In the genomic region with DNA sequence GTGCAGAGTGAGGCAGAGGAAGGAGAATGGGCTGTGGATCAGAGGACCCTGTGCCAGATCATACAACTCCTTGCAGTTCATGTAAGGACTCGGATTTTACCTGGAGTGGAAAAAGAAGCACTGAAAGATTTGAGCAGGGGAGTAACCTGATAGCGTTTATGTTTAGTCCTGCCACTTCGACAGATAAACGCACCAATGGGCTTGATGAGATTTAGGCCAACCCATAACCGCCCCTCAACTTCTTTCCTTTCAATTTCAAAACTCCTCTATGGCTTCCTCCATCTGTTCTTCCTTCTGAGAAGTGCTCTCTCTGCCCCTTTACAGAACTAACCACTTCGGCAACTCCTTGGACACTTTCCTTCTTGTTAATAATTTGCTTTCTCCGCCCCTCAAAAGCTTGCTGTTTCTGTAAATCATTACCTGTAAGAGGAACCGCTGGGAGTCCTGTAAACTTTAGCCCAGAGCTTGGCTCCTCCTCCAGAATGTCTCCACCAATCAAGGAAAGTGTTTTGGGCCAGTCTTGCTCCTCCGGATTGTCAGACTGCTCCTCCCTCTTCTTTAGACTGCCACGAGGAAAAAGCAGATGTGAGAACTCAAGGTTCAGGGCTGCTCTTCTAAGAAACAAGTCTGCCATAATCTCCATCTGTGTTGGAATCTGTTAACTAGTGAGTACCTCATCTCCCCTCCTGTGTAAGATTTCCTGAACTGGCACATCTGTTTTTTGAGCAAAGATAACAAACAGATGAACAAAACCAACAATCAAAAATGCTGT, we compare ENCODE assay signal across 1 cellular context.
A peak's percentile ranks its signal among the peaks of the same experiment; 100 is the strongest.
TF ChIP-seq lines count a peak whose summit lies in the region.

A gene with protein sequence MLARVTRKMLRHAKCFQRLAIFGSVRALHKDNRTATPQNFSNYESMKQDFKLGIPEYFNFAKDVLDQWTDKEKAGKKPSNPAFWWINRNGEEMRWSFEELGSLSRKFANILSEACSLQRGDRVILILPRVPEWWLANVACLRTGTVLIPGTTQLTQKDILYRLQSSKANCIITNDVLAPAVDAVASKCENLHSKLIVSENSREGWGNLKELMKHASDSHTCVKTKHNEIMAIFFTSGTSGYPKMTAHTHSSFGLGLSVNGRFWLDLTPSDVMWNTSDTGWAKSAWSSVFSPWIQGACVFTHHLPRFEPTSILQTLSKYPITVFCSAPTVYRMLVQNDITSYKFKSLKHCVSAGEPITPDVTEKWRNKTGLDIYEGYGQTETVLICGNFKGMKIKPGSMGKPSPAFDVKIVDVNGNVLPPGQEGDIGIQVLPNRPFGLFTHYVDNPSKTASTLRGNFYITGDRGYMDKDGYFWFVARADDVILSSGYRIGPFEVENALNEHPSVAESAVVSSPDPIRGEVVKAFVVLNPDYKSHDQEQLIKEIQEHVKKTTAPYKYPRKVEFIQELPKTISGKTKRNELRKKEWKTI (plus strand): TSS at position 554 of the 772 bp plus-strand sequence. CDS start 6,021 bp downstream, outside the sequence.

TF ChIP-seq in HepG2, 621 proteins besides CTCF, POLR2A, EP300 and RAD21 (continued from another document):
- TF ChIP-seq, protein P1, sequence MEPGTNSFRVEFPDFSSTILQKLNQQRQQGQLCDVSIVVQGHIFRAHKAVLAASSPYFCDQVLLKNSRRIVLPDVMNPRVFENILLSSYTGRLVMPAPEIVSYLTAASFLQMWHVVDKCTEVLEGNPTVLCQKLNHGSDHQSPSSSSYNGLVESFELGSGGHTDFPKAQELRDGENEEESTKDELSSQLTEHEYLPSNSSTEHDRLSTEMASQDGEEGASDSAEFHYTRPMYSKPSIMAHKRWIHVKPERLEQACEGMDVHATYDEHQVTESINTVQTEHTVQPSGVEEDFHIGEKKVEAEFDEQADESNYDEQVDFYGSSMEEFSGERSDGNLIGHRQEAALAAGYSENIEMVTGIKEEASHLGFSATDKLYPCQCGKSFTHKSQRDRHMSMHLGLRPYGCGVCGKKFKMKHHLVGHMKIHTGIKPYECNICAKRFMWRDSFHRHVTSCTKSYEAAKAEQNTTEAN (CRISPR knock-in tag; conservative IDR thresholded peaks at IDR 0.05), result 0 out of 2 replicates have a peak, but pooled peaks have one; percentile 37
- TF ChIP-seq ZBTB42 (CRISPR knock-in tag; IDR thresholded peaks at IDR 0.05) (peak; percentile 65; the same call in 1 of the 2 replicates), SYNCRIP (IDR thresholded peaks at IDR 0.05; ENCODE audit: insufficient read depth, low read depth, low read length) (no peak), KDM4B (CRISPR knock-in tag; IDR thresholded peaks at IDR 0.05) (peak; percentile 9; the same call in 1 of the 2 replicates), ZNF614 (CRISPR knock-in tag; IDR thresholded peaks at IDR 0.05; ENCODE audit: borderline replicate concordance) (no peak), ASH2L (IDR thresholded peaks at IDR 0.05; ENCODE audit: insufficient read length, low read depth, low read length) (peak; percentile 60), ZKSCAN5 (CRISPR knock-in tag; IDR thresholded peaks at IDR 0.05) (0 out of 2 replicates have a peak, but pooled peaks have one; percentile 19), ZNF264 (CRISPR knock-in tag; IDR thresholded peaks at IDR 0.05) (peak; percentile 18; the same call in 1 of the 2 replicates), ZNF878 (CRISPR knock-in tag; IDR thresholded peaks at IDR 0.05) (0 out of 2 replicates have a peak, but pooled peaks have one; percentile 45), KDM6A (CRISPR knock-in tag; IDR thresholded peaks at IDR 0.05; ENCODE audit: low read depth) (0 out of 2 replicates have a peak, but pooled peaks have one; percentile 12), ZNF652 (CRISPR knock-in tag; IDR thresholded peaks at IDR 0.05; ENCODE audit: borderline replicate concordance, low read depth) (0 out of 2 replicates have a peak, but pooled peaks have one; percentile 5), POLR2G (IDR thresholded peaks at IDR 0.05; ENCODE audit: low read depth, low read length) (0 out of 2 replicates have a peak, but pooled peaks have one; percentile 52), ZNF543 (CRISPR knock-in tag; IDR thresholded peaks at IDR 0.05) (peak; percentile 15; the same call in 1 of the 2 replicates), RFXANK (CRISPR knock-in tag; IDR thresholded peaks at IDR 0.05) (no peak), ZNF660 (CRISPR knock-in tag; IDR thresholded peaks at IDR 0.05; ENCODE audit: borderline replicate concordance, low read depth) (no peak), SMARCC2 (IDR thresholded peaks at IDR 0.05) (no peak), AHR (CRISPR knock-in tag; IDR thresholded peaks at IDR 0.05) (no peak), JUNB (CRISPR knock-in tag; IDR thresholded peaks at IDR 0.05; ENCODE audit: borderline replicate concordance) (no peak), ARNT2 (CRISPR knock-in tag; IDR thresholded peaks at IDR 0.05; ENCODE audit: low read depth) (no peak), SOX6 (IDR thresholded peaks at IDR 0.05) (no peak), SOX6 (CRISPR knock-in tag; IDR thresholded peaks at IDR 0.05) (no peak; the same call in 1 of the 2 replicates), KLF16 (CRISPR knock-in tag; IDR thresholded peaks at IDR 0.05) (peak in 1 of 2 experiments; percentile 73; a peak in 2 of 4 replicates)
- TF ChIP-seq, protein P2, sequence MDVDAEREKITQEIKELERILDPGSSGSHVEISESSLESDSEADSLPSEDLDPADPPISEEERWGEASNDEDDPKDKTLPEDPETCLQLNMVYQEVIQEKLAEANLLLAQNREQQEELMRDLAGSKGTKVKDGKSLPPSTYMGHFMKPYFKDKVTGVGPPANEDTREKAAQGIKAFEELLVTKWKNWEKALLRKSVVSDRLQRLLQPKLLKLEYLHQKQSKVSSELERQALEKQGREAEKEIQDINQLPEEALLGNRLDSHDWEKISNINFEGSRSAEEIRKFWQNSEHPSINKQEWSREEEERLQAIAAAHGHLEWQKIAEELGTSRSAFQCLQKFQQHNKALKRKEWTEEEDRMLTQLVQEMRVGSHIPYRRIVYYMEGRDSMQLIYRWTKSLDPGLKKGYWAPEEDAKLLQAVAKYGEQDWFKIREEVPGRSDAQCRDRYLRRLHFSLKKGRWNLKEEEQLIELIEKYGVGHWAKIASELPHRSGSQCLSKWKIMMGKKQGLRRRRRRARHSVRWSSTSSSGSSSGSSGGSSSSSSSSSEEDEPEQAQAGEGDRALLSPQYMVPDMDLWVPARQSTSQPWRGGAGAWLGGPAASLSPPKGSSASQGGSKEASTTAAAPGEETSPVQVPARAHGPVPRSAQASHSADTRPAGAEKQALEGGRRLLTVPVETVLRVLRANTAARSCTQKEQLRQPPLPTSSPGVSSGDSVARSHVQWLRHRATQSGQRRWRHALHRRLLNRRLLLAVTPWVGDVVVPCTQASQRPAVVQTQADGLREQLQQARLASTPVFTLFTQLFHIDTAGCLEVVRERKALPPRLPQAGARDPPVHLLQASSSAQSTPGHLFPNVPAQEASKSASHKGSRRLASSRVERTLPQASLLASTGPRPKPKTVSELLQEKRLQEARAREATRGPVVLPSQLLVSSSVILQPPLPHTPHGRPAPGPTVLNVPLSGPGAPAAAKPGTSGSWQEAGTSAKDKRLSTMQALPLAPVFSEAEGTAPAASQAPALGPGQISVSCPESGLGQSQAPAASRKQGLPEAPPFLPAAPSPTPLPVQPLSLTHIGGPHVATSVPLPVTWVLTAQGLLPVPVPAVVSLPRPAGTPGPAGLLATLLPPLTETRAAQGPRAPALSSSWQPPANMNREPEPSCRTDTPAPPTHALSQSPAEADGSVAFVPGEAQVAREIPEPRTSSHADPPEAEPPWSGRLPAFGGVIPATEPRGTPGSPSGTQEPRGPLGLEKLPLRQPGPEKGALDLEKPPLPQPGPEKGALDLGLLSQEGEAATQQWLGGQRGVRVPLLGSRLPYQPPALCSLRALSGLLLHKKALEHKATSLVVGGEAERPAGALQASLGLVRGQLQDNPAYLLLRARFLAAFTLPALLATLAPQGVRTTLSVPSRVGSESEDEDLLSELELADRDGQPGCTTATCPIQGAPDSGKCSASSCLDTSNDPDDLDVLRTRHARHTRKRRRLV (CRISPR knock-in tag; IDR thresholded peaks at IDR 0.05), result no peak
- TF ChIP-seq, protein P3, sequence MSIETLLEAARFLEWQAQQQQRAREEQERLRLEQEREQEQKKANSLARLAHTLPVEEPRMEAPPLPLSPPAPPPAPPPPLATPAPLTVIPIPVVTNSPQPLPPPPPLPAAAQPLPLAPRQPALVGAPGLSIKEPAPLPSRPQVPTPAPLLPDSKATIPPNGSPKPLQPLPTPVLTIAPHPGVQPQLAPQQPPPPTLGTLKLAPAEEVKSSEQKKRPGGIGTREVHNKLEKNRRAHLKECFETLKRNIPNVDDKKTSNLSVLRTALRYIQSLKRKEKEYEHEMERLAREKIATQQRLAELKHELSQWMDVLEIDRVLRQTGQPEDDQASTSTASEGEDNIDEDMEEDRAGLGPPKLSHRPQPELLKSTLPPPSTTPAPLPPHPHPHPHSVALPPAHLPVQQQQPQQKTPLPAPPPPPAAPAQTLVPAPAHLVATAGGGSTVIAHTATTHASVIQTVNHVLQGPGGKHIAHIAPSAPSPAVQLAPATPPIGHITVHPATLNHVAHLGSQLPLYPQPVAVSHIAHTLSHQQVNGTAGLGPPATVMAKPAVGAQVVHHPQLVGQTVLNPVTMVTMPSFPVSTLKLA (IDR thresholded peaks at IDR 0.05), result no peak
- TF ChIP-seq, protein P4, sequence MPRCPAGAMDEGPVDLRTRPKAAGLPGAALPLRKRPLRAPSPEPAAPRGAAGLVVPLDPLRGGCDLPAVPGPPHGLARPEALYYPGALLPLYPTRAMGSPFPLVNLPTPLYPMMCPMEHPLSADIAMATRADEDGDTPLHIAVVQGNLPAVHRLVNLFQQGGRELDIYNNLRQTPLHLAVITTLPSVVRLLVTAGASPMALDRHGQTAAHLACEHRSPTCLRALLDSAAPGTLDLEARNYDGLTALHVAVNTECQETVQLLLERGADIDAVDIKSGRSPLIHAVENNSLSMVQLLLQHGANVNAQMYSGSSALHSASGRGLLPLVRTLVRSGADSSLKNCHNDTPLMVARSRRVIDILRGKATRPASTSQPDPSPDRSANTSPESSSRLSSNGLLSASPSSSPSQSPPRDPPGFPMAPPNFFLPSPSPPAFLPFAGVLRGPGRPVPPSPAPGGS (CRISPR knock-in tag; IDR thresholded peaks at IDR 0.05), result no peak
- TF ChIP-seq, protein P5, sequence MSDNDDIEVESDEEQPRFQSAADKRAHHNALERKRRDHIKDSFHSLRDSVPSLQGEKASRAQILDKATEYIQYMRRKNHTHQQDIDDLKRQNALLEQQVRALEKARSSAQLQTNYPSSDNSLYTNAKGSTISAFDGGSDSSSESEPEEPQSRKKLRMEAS (IDR thresholded peaks at IDR 0.05), result peak; percentile 78
- TF ChIP-seq, protein P6, sequence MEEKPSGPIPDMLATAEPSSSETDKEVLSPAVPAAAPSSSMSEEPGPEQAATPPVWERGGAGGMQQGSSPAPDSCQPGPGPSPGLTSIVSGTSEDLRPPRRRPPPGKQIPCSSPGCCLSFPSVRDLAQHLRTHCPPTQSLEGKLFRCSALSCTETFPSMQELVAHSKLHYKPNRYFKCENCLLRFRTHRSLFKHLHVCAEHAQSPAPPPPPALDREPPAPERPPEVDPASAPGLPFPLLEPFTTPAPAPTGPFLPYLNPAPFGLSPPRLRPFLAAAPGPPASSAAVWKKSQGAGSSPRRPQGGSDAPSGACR (CRISPR knock-in tag; IDR thresholded peaks at IDR 0.05), result no peak
